29 cellular contexts compared by ENCODE assay signal in the genomic region with DNA sequence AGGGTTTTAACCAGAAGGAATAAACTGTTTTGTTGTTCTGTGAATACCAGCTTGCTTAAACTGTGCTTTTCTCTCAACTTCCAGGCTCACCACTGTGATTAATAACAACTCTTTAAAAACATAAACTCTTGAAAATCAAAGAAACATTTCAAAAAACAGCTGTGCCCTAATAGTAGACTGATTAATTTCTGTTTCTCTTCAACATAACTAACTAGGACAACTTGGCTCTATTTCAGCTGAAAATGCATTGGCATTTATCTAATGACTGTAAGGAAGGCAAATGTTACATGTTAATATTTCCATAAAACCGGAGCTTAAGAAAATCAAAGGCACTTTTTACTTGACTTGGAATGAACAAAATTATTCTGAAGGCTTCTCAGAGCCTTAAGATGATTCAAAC.
"Had no signal": no experiment of that assay in that cellular context is flagged by ENCODE, and none has a peak within 500 bp of the region (broad histone marks: within the 10 kb centered on the region; RNA-seq: fewer than 3 reads in every experiment).

No MANE protein-coding gene starts in this region.

- H3K9me3 Mint-ChIP-seq: activated CD4-positive, alpha-beta T cell treated with anti-CD3 and anti-CD28 coated beads, Interleukin-2, amount 10 ng/mL, durations not matched to agents 7 days and 5 days; activated T-cell treated with anti-CD3 and anti-CD28 coated beads, Interleukin-2, amount 50 U/mL, for 72 hours; activated T-helper 17 cell treated with anti-CD3 and anti-CD28 coated beads, Interleukin-2, amount 50 U/mL, for 72 hours; endodermal cell had no signal

- ATAC-seq: activated T-cell treated with anti-CD3 and anti-CD28 coated beads, Interleukin-2, amount 50 U/mL, for 72 hours; activated T-helper 17 cell treated with anti-CD3 and anti-CD28 coated beads, Interleukin-2, amount 50 U/mL, for 72 hours; body of pancreas; esophagus mucosa; heart left ventricle had no signal

- H3K9me3 ChIP-seq: adrenal gland, body of pancreas, heart left ventricle had no signal

- H3K4me1 Mint-ChIP-seq: activated CD4-positive, alpha-beta memory T cell treated with anti-CD3 and anti-CD28 coated beads, Interleukin-2, amount 10 ng/mL, durations not matched to agents 7 days and 5 days; activated CD4-positive, alpha-beta T cell treated with anti-CD3 and anti-CD28 coated beads, Interleukin-2, amount 10 ng/mL, durations not matched to agents 7 days and 5 days; activated T-helper 17 cell treated with anti-CD3 and anti-CD28 coated beads, Interleukin-2, amount 50 U/mL, for 72 hours had no signal

- DNase-seq: activated CD4-positive, alpha-beta memory T cell treated with anti-CD3 and anti-CD28 coated beads, Interleukin-2, amount 10 ng/mL, durations not matched to agents 7 days and 5 days; activated CD4-positive, alpha-beta T cell treated with anti-CD3 and anti-CD28 coated beads for 4 hours; activated CD4-positive, alpha-beta T cell treated with anti-CD3 and anti-CD28 coated beads, Interleukin-2, amount 10 ng/mL, durations not matched to agents 7 days and 5 days; activated CD4-positive, alpha-beta T cell treated with anti-CD3 and anti-CD28 coated beads, Interleukin-2, amount 50 U/mL, for 4 hours; activated CD4-positive, CD25-positive, alpha-beta regulatory T cell; activated CD4-positive, CD25-positive, alpha-beta regulatory T cell treated with anti-CD3 and anti-CD28 coated beads, Interleukin-2, amount 50 U/mL, for 72 hours; activated CD8-positive, alpha-beta memory T cell treated with anti-CD3 and anti-CD28 coated beads, Interleukin-2, amount 50 U/mL, for 48 hours; activated effector memory CD4-positive, alpha-beta T cell treated with Interleukin-2 at 50 U/mL for 16 hours; activated gamma-delta T cell treated with Interleukin-2 at 50 U/mL for 16 hours; activated naive CD4-positive, alpha-beta T cell treated with anti-CD3 and anti-CD28 coated beads, Interleukin-2, amount 50 U/mL, for 16 hours; activated naive CD4-positive, alpha-beta T cell treated with Interleukin-2 at 50 U/mL for 16 hours; activated T-cell treated with anti-CD3 and anti-CD28 coated beads for 4 hours; activated T-cell treated with anti-CD3 and anti-CD28 coated beads, Interleukin-2, amount 50 U/mL, for 24 hours; activated T-cell treated with anti-CD3 and anti-CD28 coated beads, Interleukin-2, amount 50 U/mL, for 72 hours; adrenal gland; amygdala; aorta; body of pancreas; caudate nucleus; cortex of kidney; effector memory CD4-positive, alpha-beta T cell; endodermal cell; foreskin fibroblast; glutamatergic neuron; heart left ventricle; T-helper 2 cell had no signal

- H3K4me3 Mint-ChIP-seq: activated CD4-positive, alpha-beta memory T cell treated with anti-CD3 and anti-CD28 coated beads, Interleukin-2, amount 10 ng/mL, durations not matched to agents 7 days and 5 days; activated CD4-positive, alpha-beta T cell treated with anti-CD3 and anti-CD28 coated beads, Interleukin-2, amount 10 ng/mL, durations not matched to agents 7 days and 5 days; activated naive CD8-positive, alpha-beta T cell; activated T-cell treated with anti-CD3 and anti-CD28 coated beads, Interleukin-2, amount 50 U/mL, for 24 hours; activated T-cell treated with anti-CD3 and anti-CD28 coated beads, Interleukin-2, amount 50 U/mL, for 72 hours; activated T-helper 17 cell treated with anti-CD3 and anti-CD28 coated beads, Interleukin-2, amount 50 U/mL, for 72 hours; endodermal cell had no signal

- H3K27me3 Mint-ChIP-seq: activated CD4-positive, alpha-beta memory T cell treated with anti-CD3 and anti-CD28 coated beads, Interleukin-2, amount 10 ng/mL, durations not matched to agents 7 days and 5 days; activated CD4-positive, alpha-beta T cell treated with anti-CD3 and anti-CD28 coated beads, Interleukin-2, amount 10 ng/mL, durations not matched to agents 7 days and 5 days; activated naive CD8-positive, alpha-beta T cell; activated T-cell treated with anti-CD3 and anti-CD28 coated beads, Interleukin-2, amount 50 U/mL, for 24 hours; activated T-helper 17 cell treated with anti-CD3 and anti-CD28 coated beads, Interleukin-2, amount 50 U/mL, for 72 hours had no signal

- H3K36me3 Mint-ChIP-seq: activated naive CD8-positive, alpha-beta T cell had no signal

- H3K27ac ChIP-seq: adrenal gland, body of pancreas, heart left ventricle had no signal

- H3K36me3 ChIP-seq: adrenal gland, heart left ventricle had no signal

- H3K4me3 ChIP-seq: adrenal gland, body of pancreas, heart left ventricle had no signal

- H3K27me3 ChIP-seq: adrenal gland, body of pancreas, heart left ventricle had no signal

- H3K27ac Mint-ChIP-seq: activated CD4-positive, alpha-beta memory T cell treated with anti-CD3 and anti-CD28 coated beads, Interleukin-2, amount 10 ng/mL, durations not matched to agents 7 days and 5 days; activated CD4-positive, alpha-beta T cell treated with anti-CD3 and anti-CD28 coated beads, Interleukin-2, amount 10 ng/mL, durations not matched to agents 7 days and 5 days; activated naive CD8-positive, alpha-beta T cell; activated T-cell treated with anti-CD3 and anti-CD28 coated beads, Interleukin-2, amount 50 U/mL, for 24 hours; activated T-cell treated with anti-CD3 and anti-CD28 coated beads, Interleukin-2, amount 50 U/mL, for 72 hours; activated T-helper 17 cell treated with anti-CD3 and anti-CD28 coated beads, Interleukin-2, amount 50 U/mL, for 72 hours; endodermal cell had no signal

- H3K4me1 ChIP-seq: adrenal gland, body of pancreas, heart left ventricle had no signal
